23 cellular contexts compared by ENCODE assay signal in genomic region chr1:62924983-62925790, GRCh38.
"Had no signal": no experiment of that assay in that cellular context is flagged by ENCODE, and none has a peak within 500 bp of the region (broad histone marks: within the 10 kb centered on the region; RNA-seq: fewer than 3 reads in every experiment).

No MANE protein-coding gene starts in this region.

- H3K4me1 ChIP-seq: stomach, testis, thyroid gland, tibial artery, tibial nerve, transverse colon, upper lobe of left lung, upper lobe of right lung, uterus, vagina had no signal

- H3K27me3 ChIP-seq: testis, thyroid gland, tibial artery, tibial nerve, transverse colon, upper lobe of left lung, upper lobe of right lung, uterus, vagina had no signal

- DNase-seq: stimulated activated CD4-positive, alpha-beta T cell treated with anti-CD3 and anti-CD28 coated beads, Interleukin-2, amount 100 ng/mL, for 24 hours; stimulated activated CD4-positive, alpha-beta T cell treated with anti-CD3 and anti-CD28 coated beads, Interleukin-2, amount 100 ng/mL, for 48 hours; stimulated activated CD4-positive, alpha-beta T cell treated with anti-CD3 and anti-CD28 coated beads, Interleukin-4, amount 100 ng/mL, for 1 hour; stimulated activated CD4-positive, alpha-beta T cell treated with anti-CD3 and anti-CD28 coated beads, Interleukin-4, amount 100 ng/mL, for 24 hours; stimulated activated CD4-positive, alpha-beta T cell treated with anti-CD3 and anti-CD28 coated beads, Interleukin-4, amount 100 ng/mL, for 4 hours; stimulated activated CD8-positive, alpha-beta memory T cell treated with anti-CD3 and anti-CD28 coated beads, Interleukin-4, amount 100 ng/mL, for 48 hours; stimulated activated naive B cell treated with anti-CD40 and anti-IgM and Interleukin-4, amounts not matched to agents 10 μg/mL and 1 μg/mL and 100 μg/mL, for 72 hours; stimulated activated naive CD4-positive, alpha-beta T cell; stimulated activated naive CD8-positive, alpha-beta T cell treated with anti-CD3 and anti-CD28 coated beads, Interleukin-15, amount 100 ng/mL, for 72 hours; stimulated activated naive CD8-positive, alpha-beta T cell treated with anti-CD3 and anti-CD28 coated beads, Interleukin-15, Interleukin-2, amounts not matched to agents 100 U/mL and 50 U/mL, for 24 hours; stomach; substantia nigra; testis; thyroid gland; tibial artery; transverse colon; trophoblast cell; upper lobe of left lung; upper lobe of right lung; uterus had no signal

- H3K9me3 ChIP-seq: testis, thoracic aorta, thyroid gland, tibial artery, tibial nerve, transverse colon, upper lobe of left lung, upper lobe of right lung, uterus, vagina had no signal

- H3K27ac ChIP-seq: stomach, testis, thoracic aorta, thyroid gland, tibial artery, tibial nerve, transverse colon, upper lobe of left lung, upper lobe of right lung, uterus, vagina had no signal

- H3K4me3 ChIP-seq: stomach, testis, thoracic aorta, thyroid gland, tibial artery, tibial nerve, transverse colon, upper lobe of left lung, upper lobe of right lung, uterus, vagina had no signal

- H3K36me3 ChIP-seq: stomach, thoracic aorta, thyroid gland, tibial artery, tibial nerve, transverse colon, upper lobe of left lung, upper lobe of right lung, uterus, vagina had no signal
